8 cellular contexts compared by ENCODE assay signal in the genomic region with DNA sequence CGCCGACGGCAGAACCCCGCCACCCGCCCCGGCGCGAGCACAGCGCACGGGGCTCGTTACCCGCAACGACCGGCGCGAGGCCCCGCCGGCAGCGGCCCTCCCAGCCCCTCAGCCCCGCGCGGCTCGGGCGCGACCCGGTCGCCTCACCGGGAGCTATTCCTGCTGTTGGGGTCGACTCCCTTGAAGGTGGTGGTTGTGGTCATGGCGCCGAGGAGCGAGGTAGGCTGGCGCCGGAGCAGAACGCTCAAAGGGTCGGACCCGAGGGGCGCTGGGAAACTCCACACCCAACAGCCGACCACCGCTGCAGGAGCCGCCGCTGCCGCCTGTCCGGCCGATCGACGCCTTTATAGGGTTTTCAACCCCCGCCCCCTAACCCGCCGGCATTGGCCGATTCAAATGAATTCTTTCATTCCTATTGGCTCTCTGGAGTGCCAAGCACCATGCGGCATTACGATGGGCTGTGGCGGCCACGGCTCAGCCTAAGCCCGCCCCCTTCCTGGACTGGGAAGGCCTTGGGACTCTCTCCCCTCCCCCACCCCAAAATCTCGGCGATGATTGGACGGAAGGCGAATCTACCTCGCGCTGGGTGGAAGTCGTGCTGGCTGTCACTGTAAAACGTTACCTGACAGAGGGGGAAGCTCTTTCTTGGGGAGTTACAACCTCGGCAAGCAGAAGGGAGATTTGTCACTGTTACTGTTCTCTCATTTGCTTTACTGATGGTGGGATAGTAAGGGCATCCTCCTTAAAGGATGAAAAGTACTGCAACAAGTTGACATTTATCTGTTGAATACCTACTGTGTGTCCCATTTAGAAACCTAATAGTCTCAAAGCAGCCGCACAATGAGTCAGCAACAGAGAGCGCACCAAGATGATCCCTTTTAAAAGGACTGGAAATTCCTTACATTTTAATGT. TPM values are rescaled to one million over a fixed set of nuclear protein-coding genes. Genes with fewer than 3 reads are reported as not detected.
DNase-seq lines count a peak whose midpoint lies in the region; ATAC-seq, FAIRE-seq and TF ChIP-seq lines count a peak whose summit lies in the region.

A gene with protein sequence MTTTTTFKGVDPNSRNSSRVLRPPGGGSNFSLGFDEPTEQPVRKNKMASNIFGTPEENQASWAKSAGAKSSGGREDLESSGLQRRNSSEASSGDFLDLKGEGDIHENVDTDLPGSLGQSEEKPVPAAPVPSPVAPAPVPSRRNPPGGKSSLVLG (minus strand): TSS at position 318 of the 912 bp plus-strand sequence. CDS start 115 bp downstream, at position 203.

- H3K9me3 ChIP-seq in heart right ventricle (no peaks in the 10 kb centered on the region), upper lobe of right lung (no peaks in the 10 kb centered on the region)

- H3K27ac Mint-ChIP-seq in T-cell: peak within 1 kb of the TSS; percentile 81 to 84

- POLR2A ChIA-PET in T-cell (lab: Charles Lee): interaction anchor here (0.5 to 0.7 kb wide), 4 partner anchors 9 to 648 kb away, joined by 4 to 10 read pairs (median 5); no protein-coding TSS in a partner anchor

- H3K9me3 Mint-ChIP-seq in T-cell: no peaks in the 10 kb centered on the region

- H3K27me3 Mint-ChIP-seq in T-cell: no peaks in the 10 kb centered on the region

- peak; percentile 100 for TF ChIP-seq POLR2A in GM12891 (IDR thresholded peaks at IDR 0.05; ENCODE audit: low read depth, low read length)

- peak; percentile 93 for ATAC-seq in HG02840 (IDR thresholded peaks at IDR 0.05; ENCODE audit: low FRiP score, unreplicated experiment)
- peak; percentile 97 to 99 (median 98) for ATAC-seq in T-cell (replicated peaks in 1 of 4)
- ATAC-seq in heart right ventricle: peak; percentile 100
- peak; percentile 99 for ATAC-seq in upper lobe of right lung

- H3K27ac ChIP-seq in adipose tissue (ENCODE audit: low read depth, low read length): no peak within 1 kb of the TSS
- H3K27ac ChIP-seq in heart right ventricle: peak within 1 kb of the TSS in 9 of 10 donors; percentile 52 to 94 (median 84)
- H3K27ac ChIP-seq in upper lobe of right lung: peak within 1 kb of the TSS; percentile 82

- H3K27me3 ChIP-seq in heart right ventricle (no peaks in the 10 kb centered on the region), upper lobe of right lung (no peaks in the 10 kb centered on the region)

- H3K36me3 Mint-ChIP-seq in T-cell: no peaks in the 10 kb centered on the region

- H3K4me3 ChIP-seq in heart right ventricle (peak within 1 kb of the TSS; percentile 43 to 93 (median 80)), upper lobe of right lung (peak within 1 kb of the TSS; percentile 78)

- no peak for TF ChIP-seq CTCF in heart right ventricle (IDR thresholded peaks at IDR 0.05)
- TF ChIP-seq CTCF in upper lobe of right lung (IDR thresholded peaks at IDR 0.05): no peak

- 2% methylated on average over 52 to 67 of the region's 67 CpGs for WGBS in adipose tissue, 3 donors
- WGBS in heart right ventricle, 2 donors: 2 to 3% methylated on average over 48 to 67 of the region's 67 CpGs

- H3K4me3 Mint-ChIP-seq in T-cell: peak within 1 kb of the TSS; percentile 90 to 95 (median 92)

- peaks cover 0 to 5% (median 0%) of the 10 kb centered on the region in 9 donors for H3K36me3 ChIP-seq in heart right ventricle
- H3K36me3 ChIP-seq in upper lobe of right lung: no peaks in the 10 kb centered on the region

- peak; percentile 99 for FAIRE-seq in GM12891 (lab: Jason Lieb, UNC)

- DNase-seq in GM12891 (ENCODE audit: insufficient read length, low spot score) (peak; percentile 91), NCI-H1436 treated with DMSO at 0.1 percent for 48 hours (lab: John Stamatoyannopoulos, UW) (peak; percentile 98), T-cell (peak; percentile 93 to 98 (median 97)), heart right ventricle (peak; percentile 96 to 99), posterior vena cava (ENCODE audit: low spot score) (peak; percentile 99), upper lobe of right lung (peak; percentile 98)

- intact Hi-C loops in heart right ventricle (cut with DNase I) (loop anchor here in 2 of 10 donors (2.0 to 5.0 kb wide), 2 partner anchors 28 to 42 kb away; a partner anchor contains a TSS), posterior vena cava (cut with DNase I) (no loop called here), upper lobe of right lung (cut with DNase I) (no loop called here)

- peaks cover 28 to 37% (median 35%) of the 10 kb centered on the region in 3 donors for H3K4me1 Mint-ChIP-seq in T-cell

- CTCF ChIA-PET in T-cell (lab: Charles Lee): interaction anchor here in 1 of 2 donors (0.7 to 3.1 kb wide), 4 partner anchors 17 to 91 kb away, joined by 3 to 13 read pairs (median 6); no protein-coding TSS in a partner anchor

- H3K4me1 ChIP-seq in heart right ventricle (peaks cover 0 to 26% (median 13%) of the 10 kb centered on the region in 9 donors), upper lobe of right lung (peaks cover 7% of the 10 kb centered on the region)

TF ChIP-seq in GM12891, 5 proteins besides CTCF, POLR2A, EP300 and RAD21:
- peak; percentile 92 for TF ChIP-seq POU2F2 (IDR thresholded peaks at IDR 0.05; ENCODE audit: low read depth, low read length)
- TF ChIP-seq POLR2AphosphoS5 (IDR thresholded peaks at IDR 0.05; ENCODE audit: low read depth, low read length): peak; percentile 100
- no peak for TF ChIP-seq PAX5 (IDR thresholded peaks at IDR 0.05; ENCODE audit: insufficient read depth, low read length, severe bottlenecking)
- TF ChIP-seq TAF1 (IDR thresholded peaks at IDR 0.05; ENCODE audit: low read depth, low read length): peak; percentile 81
- TF ChIP-seq SPI1 (IDR thresholded peaks at IDR 0.05; ENCODE audit: low read depth, low read length): 0 out of 2 replicates have a peak, but pooled peaks have one; percentile 6

RNA-seq across cellular contexts. Expression of the gene that starts here (rescaled TPM):
- 347 TPM for polyA plus RNA-seq in GM12891 (2012; ENCODE audit: low read depth, missing spikeins)
- total RNA-seq in T-cell (10 to 100 TPM; 28.3 to 55.8 (median 45.4) TPM), heart right ventricle (10 to 100 TPM in 8 of 10 donors, 1 to 10 TPM in 2; 6.7 to 30.0 (median 12.6) TPM), posterior vena cava (10 to 100 TPM; 20.1 to 22.3 TPM), upper lobe of right lung (47.8 TPM)
- polyA plus RNA-seq in adipose tissue (10 to 100 TPM; 23.9 to 63.1 (median 56.7) TPM), heart right ventricle (10 to 100 TPM; 32.6 to 61.6 TPM)
